17 cellular contexts compared by ENCODE assay signal in the genomic region with DNA sequence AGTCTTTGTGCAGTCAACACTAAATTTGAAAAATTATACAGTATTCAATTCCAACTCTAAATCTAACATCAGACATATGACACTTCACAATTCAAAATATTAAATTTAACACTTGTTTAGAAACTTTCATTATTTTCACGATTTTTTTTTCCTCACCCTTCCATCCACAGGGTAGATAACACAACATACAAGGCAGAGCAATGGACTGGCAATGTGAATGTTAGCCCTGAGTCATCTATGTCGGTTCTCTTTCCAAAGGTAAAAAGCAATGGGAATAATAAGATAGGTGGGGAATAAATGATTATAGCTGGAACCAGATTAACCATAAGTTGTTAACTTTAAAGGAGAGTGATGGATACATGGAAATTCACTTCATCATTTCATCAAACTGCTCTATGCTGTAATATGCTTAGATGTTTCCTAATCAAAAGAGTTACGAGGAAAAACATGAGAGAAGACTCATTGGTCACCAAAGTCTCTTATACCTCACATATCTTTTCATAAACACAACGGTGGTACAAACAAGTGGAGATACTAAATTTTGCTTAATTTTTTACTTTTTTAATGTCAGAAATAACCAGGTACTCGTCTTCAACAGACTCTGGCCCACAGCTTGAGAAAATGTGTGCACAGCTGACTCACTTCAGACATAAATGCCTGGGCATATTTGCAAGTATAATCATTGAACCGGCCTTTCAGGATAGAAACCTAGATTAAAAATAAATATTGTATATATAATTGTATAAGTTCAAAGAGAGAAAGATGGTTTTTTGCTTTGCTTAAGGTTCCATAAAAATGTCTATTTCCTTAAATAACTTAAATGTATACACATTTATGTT. TPM values are rescaled to one million over a fixed set of nuclear protein-coding genes. Genes with fewer than 3 reads are reported as not detected.
DNase-seq lines count a peak whose midpoint lies in the region; ATAC-seq and TF ChIP-seq lines count a peak whose summit lies in the region.
"Had no signal": no experiment of that assay in that cellular context is flagged by ENCODE, and none has a peak within 500 bp of the region (broad histone marks: within the 10 kb centered on the region; RNA-seq: fewer than 3 reads in every experiment).

No MANE protein-coding gene starts in this region.

- peaks cover 40% of the 10 kb centered on the region for H3K4me1 Mint-ChIP-seq in HFFc6 (ENCODE audit: low read depth)

- no peaks in the 10 kb centered on the region for H3K36me3 Mint-ChIP-seq in HFFc6 (ENCODE audit: low read depth)

- H3K27me3 Mint-ChIP-seq in HFFc6 (ENCODE audit: insufficient read depth) = no peaks in the 10 kb centered on the region; the same call in 1 of the 2 replicates

- ATAC-seq in HG03571 (IDR thresholded peaks at IDR 0.05; ENCODE audit: unreplicated experiment) = no peak
- ATAC-seq: right lobe of liver had no signal

- 0 out of 2 replicates have a peak overlapping the region, but pooled peaks have one; percentile 0 for H3K27ac Mint-ChIP-seq in HFFc6
- H3K27ac Mint-ChIP-seq: neural progenitor cell had no signal

- H3K4me3 Mint-ChIP-seq in HFFc6 = no peak overlapping the region
- H3K4me3 Mint-ChIP-seq: neural progenitor cell had no signal

- TF ChIP-seq CTCF in HFFc6 (IDR thresholded peaks at IDR 0.05) = no peak

- DNase-seq in DMS53 treated with DMSO at 0.1 percent for 48 hours (lab: John Stamatoyannopoulos, UW; ENCODE audit: unreplicated experiment) (peak; percentile 19), HFFc6 (peak; percentile 43), astrocyte of the hippocampus (ENCODE audit: low read depth, low spot score) (peak; percentile 61), kidney tubule cell (ENCODE audit: low spot score) (peak; percentile 43), iPS-NIHi7 (ENCODE audit: extremely low spot score) (no peak)
- no peak for DNase-seq in stimulated activated CD4-positive, alpha-beta T cell treated with anti-CD3 and anti-CD28 coated beads, Interleukin-2, amount 100 ng/mL, for 24 hours
- no peak for DNase-seq in stimulated activated CD4-positive, alpha-beta T cell treated with anti-CD3 and anti-CD28 coated beads, Interleukin-4, amount 100 ng/mL, for 4 hours
- DNase-seq: activated effector memory CD4-positive, alpha-beta T cell treated with Interleukin-2 at 50 U/mL for 16 hours; anterior cingulate cortex; Calu3; glutamatergic neuron; NCI-H2107; right lobe of liver; stimulated activated CD4-positive, alpha-beta T cell treated with anti-CD3 and anti-CD28 coated beads, Interleukin-4, amount 100 ng/mL, for 24 hours; SW 1271 had no signal

- no peaks in the 10 kb centered on the region for H3K9me3 Mint-ChIP-seq in HFFc6

RNA-seq across cellular contexts. Expression of gene RFX3, which starts 23.0 kb away (rescaled TPM):
- total RNA-seq in HFFc6 (2021; fragmentation: NEBNext Ultra II Directional; extraction: Animal tissue kit (Norgen Biotek cat#: 25700)) = 1 to 10 TPM; 2.8 to 4.2 (median 3.5) TPM

Comparison
In these comparisons a context has a peak if more than half of its experiments do, and no peak if none do; other contexts are left out.
1. DNase-seq: peak in DMS53 treated with DMSO at 0.1 percent for 48 hours (single experiment), HFFc6 (single experiment), astrocyte of the hippocampus (single experiment) and kidney tubule cell (single experiment); none in stimulated activated CD4-positive, alpha-beta T cell treated with anti-CD3 and anti-CD28 coated beads, Interleukin-2, amount 100 ng/mL, for 24 hours (0 of 2), iPS-NIHi7 (single experiment) and stimulated activated CD4-positive, alpha-beta T cell treated with anti-CD3 and anti-CD28 coated beads, Interleukin-4, amount 100 ng/mL, for 4 hours (0 of 2).